Comparison of ENCODE assay signal across 32 cellular contexts in the genomic region with DNA sequence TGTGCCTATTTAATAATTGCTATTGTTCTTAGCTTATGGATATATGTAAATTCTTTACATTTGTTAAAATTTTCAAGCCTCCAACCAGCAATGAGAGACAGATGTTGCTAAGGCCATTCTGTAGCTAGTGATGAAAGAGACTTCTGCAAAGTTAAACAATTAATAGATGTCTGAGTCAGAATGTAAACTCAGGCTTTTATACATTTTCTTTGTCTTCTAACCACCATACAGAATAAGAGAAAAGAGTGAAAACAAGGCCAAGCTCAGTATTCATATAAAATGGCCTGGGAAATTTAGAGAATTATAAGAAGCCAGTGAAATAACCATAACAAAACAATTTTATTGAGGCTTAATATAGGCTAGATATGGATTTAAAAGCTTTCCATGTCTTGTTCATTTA.
"Had no signal": no experiment of that assay in that cellular context is flagged by ENCODE, and none has a peak within 500 bp of the region (broad histone marks: within the 10 kb centered on the region; RNA-seq: fewer than 3 reads in every experiment).

No MANE protein-coding gene starts in this region.

- H3K36me3 ChIP-seq: MG63 had no signal

- H3K27me3 ChIP-seq: MG63 had no signal

- DNase-seq: Karpas-422, Kasumi-1, MG63, MM.1S, MV-4-11, NCI-H1048, NCI-H1092, NCI-H1092 treated with DMSO at 0.1 percent for 48 hours, NCI-H1105, NCI-H1105 treated with DMSO at 0.1 percent for 48 hours, NCI-H1417, NCI-H1417 treated with DMSO at 0.1 percent for 48 hours, NCI-H1436, NCI-H1436 treated with DMSO at 0.1 percent for 48 hours, NCI-H1694, NCI-H1694 treated with DMSO at 0.1 percent for 48 hours, NCI-H187, NCI-H187 treated with DMSO at 0.1 percent for 48 hours, NCI-H1930, NCI-H2029, NCI-H2029 treated with DMSO at 0.1 percent for 48 hours, NCI-H2081, NCI-H2081 treated with DMSO at 0.1 percent for 48 hours, NCI-H2107, NCI-H2171, NCI-H2227 treated with DMSO at 0.1 percent for 48 hours, NCI-H226, NCI-H345, NCI-H446, NCI-H446 treated with DMSO at 0.1 percent for 48 hours, NCI-H510A, NCI-H510A treated with DMSO at 0.1 percent for 48 hours had no signal

- H3K9me3 ChIP-seq: MG63 had no signal

- H3K4me3 ChIP-seq: MG63 had no signal
